Comparison of ENCODE assay signal across 19 cellular contexts in the genomic region with DNA sequence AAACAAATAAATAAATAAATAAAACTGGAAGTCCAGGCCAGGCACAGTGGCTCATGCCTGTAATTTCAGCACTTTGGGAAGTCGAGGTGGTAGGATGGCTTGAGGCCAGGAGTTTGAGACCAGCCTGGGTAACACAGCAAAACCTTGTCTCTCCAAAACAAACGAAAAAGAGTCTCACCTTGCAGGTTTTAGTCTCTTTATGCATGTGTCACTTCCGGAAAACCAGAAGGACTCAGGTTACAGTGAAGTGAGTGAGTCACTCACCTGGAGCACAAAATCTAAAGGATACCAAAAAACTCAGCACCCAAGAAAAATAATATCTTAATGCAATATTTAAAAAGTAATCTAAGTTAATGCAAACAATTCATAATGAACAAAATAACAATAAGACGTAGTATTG. TPM values are rescaled to one million over a fixed set of nuclear protein-coding genes. Genes with fewer than 3 reads are reported as not detected.
DNase-seq lines count a peak whose midpoint lies in the region; ATAC-seq, FAIRE-seq and TF ChIP-seq lines count a peak whose summit lies in the region.
"Had no signal": no experiment of that assay in that cellular context is flagged by ENCODE, and none has a peak within 500 bp of the region (broad histone marks: within the 10 kb centered on the region; RNA-seq: fewer than 3 reads in every experiment).

No MANE protein-coding gene starts in this region.

- no peaks in the 10 kb centered on the region for H3K36me3 ChIP-seq in RWPE2 (ENCODE audit: low read depth)

- no peak overlapping the region for H3K27ac Mint-ChIP-seq in activated naive CD4-positive, alpha-beta T cell treated with anti-CD3 and anti-CD28 coated beads, Interleukin-2, amount 10 ng/mL, durations not matched to agents 7 days and 5 days
- H3K27ac Mint-ChIP-seq: T-helper 17 cell had no signal

- H3K9me3 ChIP-seq in RWPE2 (ENCODE audit: severe bottlenecking) = no peaks in the 10 kb centered on the region

- H3K27me3 Mint-ChIP-seq in activated naive CD4-positive, alpha-beta T cell treated with anti-CD3 and anti-CD28 coated beads, Interleukin-2, amount 10 ng/mL, durations not matched to agents 7 days and 5 days = peaks cover 5% of the 10 kb centered on the region

- H3K4me3 ChIP-seq in RWPE2 (ENCODE audit: severe bottlenecking) = no peak overlapping the region

- no peak overlapping the region for H3K27ac ChIP-seq in RWPE2 (ENCODE audit: poor library complexity, severe bottlenecking)

- H3K27me3 ChIP-seq in RWPE2 (ENCODE audit: insufficient read depth, poor library complexity, severe bottlenecking) = no peaks in the 10 kb centered on the region

- H3K4me1 Mint-ChIP-seq in activated naive CD4-positive, alpha-beta T cell treated with anti-CD3 and anti-CD28 coated beads, Interleukin-2, amount 10 ng/mL, durations not matched to agents 7 days and 5 days = no peaks in the 10 kb centered on the region
- H3K4me1 Mint-ChIP-seq: T-helper 17 cell had no signal

- H3K9me3 Mint-ChIP-seq in activated naive CD4-positive, alpha-beta T cell treated with anti-CD3 and anti-CD28 coated beads, Interleukin-2, amount 10 ng/mL, durations not matched to agents 7 days and 5 days = no peaks in the 10 kb centered on the region

- TF ChIP-seq CTCF in RWPE2 (IDR thresholded peaks at IDR 0.05; ENCODE audit: poor library complexity, severe bottlenecking) = no peak

- peaks cover 18% of the 10 kb centered on the region for H3K4me1 ChIP-seq in RWPE2 (ENCODE audit: insufficient read depth, poor library complexity, severe bottlenecking)

- TF ChIP-seq POLR2A in GM12891 (IDR thresholded peaks at IDR 0.05; ENCODE audit: low read depth, low read length) = no peak

- H3K36me3 Mint-ChIP-seq in activated naive CD4-positive, alpha-beta T cell treated with anti-CD3 and anti-CD28 coated beads, Interleukin-2, amount 10 ng/mL, durations not matched to agents 7 days and 5 days = no peaks in the 10 kb centered on the region

- FAIRE-seq in GM12891 (lab: Jason Lieb, UNC) = no peak

- ATAC-seq in RWPE2 (ENCODE audit: low read depth) = peak; percentile 96
- ATAC-seq: T-helper 17 cell had no signal

- CTCF ChIA-PET in activated naive CD4-positive, alpha-beta T cell treated with anti-CD3 and anti-CD28 coated beads, Interleukin-2, amount 10 ng/mL, durations not matched to agents 7 days and 5 days (lab: Charles Lee) = no interaction called here

- DNase-seq in DMS53 treated with DMSO at 0.1 percent for 48 hours (lab: John Stamatoyannopoulos, UW; ENCODE audit: unreplicated experiment) = peak; percentile 81
- DNase-seq in NCI-H2029 treated with DMSO at 0.1 percent for 48 hours (lab: John Stamatoyannopoulos, UW) = peak; percentile 32
- DNase-seq in RWPE2 (ENCODE audit: low spot score) = no peak
- DNase-seq in kidney tubule cell (ENCODE audit: low spot score) = peak; percentile 59
- no peak for DNase-seq in GM12891 (ENCODE audit: insufficient read length, low spot score)
- DNase-seq in activated naive CD4-positive, alpha-beta T cell treated with anti-CD3 and anti-CD28 coated beads, Interleukin-2, amount 10 ng/mL, durations not matched to agents 7 days and 5 days = no peak
- no peak for DNase-seq in NCI-H2081 treated with DMSO at 0.1 percent for 48 hours (lab: John Stamatoyannopoulos, UW)
- DNase-seq: CD8-positive, alpha-beta memory T cell; DMS 273 treated with DMSO at 0.1 percent for 48 hours; EL; HCEC 1CT; Kasumi-1; MV-4-11; NCI-H1417 treated with DMSO at 0.1 percent for 48 hours; NCI-H2081; NCI-H524; SHP77; T-helper 17 cell had no signal

- no peak overlapping the region for H3K4me3 Mint-ChIP-seq in activated naive CD4-positive, alpha-beta T cell treated with anti-CD3 and anti-CD28 coated beads, Interleukin-2, amount 10 ng/mL, durations not matched to agents 7 days and 5 days
- H3K4me3 Mint-ChIP-seq: CD8-positive, alpha-beta memory T cell; T-helper 17 cell had no signal

TF ChIP-seq in GM12891, 5 proteins besides CTCF, POLR2A, EP300 and RAD21:
- TF ChIP-seq TAF1 (IDR thresholded peaks at IDR 0.05; ENCODE audit: low read depth, low read length) (no peak), SPI1 (IDR thresholded peaks at IDR 0.05; ENCODE audit: low read depth, low read length) (no peak), PAX5 (IDR thresholded peaks at IDR 0.05; ENCODE audit: insufficient read depth, low read length, severe bottlenecking) (no peak), POU2F2 (IDR thresholded peaks at IDR 0.05; ENCODE audit: low read depth, low read length) (no peak), POLR2AphosphoS5 (IDR thresholded peaks at IDR 0.05; ENCODE audit: low read depth, low read length) (no peak)

RNA-seq across cellular contexts. Expression of a gene that starts 20.1 kb away (rescaled TPM):
- not detected for polyA plus RNA-seq in GM12891 (2012; ENCODE audit: low read depth, missing spikeins)
- polyA plus RNA-seq: AG04450; CD8-positive, alpha-beta memory T cell had no signal

Comparison
In these comparisons a context has a peak if more than half of its experiments do, and no peak if none do; other contexts are left out.
1. DNase-seq: peak in DMS53 treated with DMSO at 0.1 percent for 48 hours (single experiment), NCI-H2029 treated with DMSO at 0.1 percent for 48 hours (single experiment) and kidney tubule cell (single experiment); none in RWPE2 (single experiment), GM12891 (single experiment), activated naive CD4-positive, alpha-beta T cell treated with anti-CD3 and anti-CD28 coated beads, Interleukin-2, amount 10 ng/mL, durations not matched to agents 7 days and 5 days (single experiment) and NCI-H2081 treated with DMSO at 0.1 percent for 48 hours (single experiment).